Comparison of ENCODE assay signal across 22 cellular contexts in the genomic region with DNA sequence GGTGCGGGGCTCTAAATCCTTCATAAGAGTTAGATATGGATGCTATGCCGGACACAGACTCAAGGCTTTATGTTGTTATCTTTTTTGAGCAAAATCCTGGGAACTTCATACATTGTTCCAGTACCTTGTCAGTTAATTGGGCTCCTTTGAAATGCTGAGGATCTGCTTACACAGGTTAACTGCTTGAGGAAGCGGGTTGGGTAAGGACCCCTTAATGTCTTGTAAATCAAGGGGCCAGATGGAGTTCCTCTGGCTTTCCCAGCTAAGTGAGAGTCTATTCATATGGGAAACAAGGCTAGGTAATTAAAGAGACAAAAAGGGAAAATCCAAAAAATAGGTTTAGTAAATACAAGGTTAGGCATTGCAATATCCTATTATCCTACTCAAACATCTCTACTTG.
DNase-seq lines count a peak whose midpoint lies in the region; ATAC-seq and TF ChIP-seq lines count a peak whose summit lies in the region.
"Had no signal": no experiment of that assay in that cellular context is flagged by ENCODE, and none has a peak within 500 bp of the region (broad histone marks: within the 10 kb centered on the region; RNA-seq: fewer than 3 reads in every experiment).

No MANE protein-coding gene starts in this region.

- H3K4me1 Mint-ChIP-seq in WTC11 (peaks cover 28% of the 10 kb centered on the region), osteocyte (ENCODE audit: unreplicated experiment) (peaks cover 3% of the 10 kb centered on the region)

- H3K27ac Mint-ChIP-seq in WTC11 (no peak overlapping the region; the same call in 1 of the 2 replicates), osteocyte (ENCODE audit: unreplicated experiment) (no peak overlapping the region)
- H3K27ac Mint-ChIP-seq: CD4-positive, alpha-beta memory T cell had no signal

- no peaks in the 10 kb centered on the region for H3K36me3 ChIP-seq in HAP-1 (replicated peaks)
- H3K36me3 ChIP-seq in iPS-18a (ENCODE audit: control insufficient read depth, low read depth, low read length), result no peaks in the 10 kb centered on the region
- H3K36me3 ChIP-seq: BLaER1 had no signal

- H3K27me3 ChIP-seq in HAP-1 (ENCODE audit: low read depth) (no peaks in the 10 kb centered on the region), iPS-18a (ENCODE audit: control insufficient read depth, insufficient read depth, low read length) (peaks cover 87% of the 10 kb centered on the region)
- H3K27me3 ChIP-seq: BLaER1 had no signal

- H3K9me3 Mint-ChIP-seq in WTC11 (peaks cover 7% of the 10 kb centered on the region), osteocyte (ENCODE audit: unreplicated experiment) (no peaks in the 10 kb centered on the region)
- H3K9me3 Mint-ChIP-seq: CD4-positive, alpha-beta memory T cell had no signal

- H3K4me3 ChIP-seq in HAP-1 (no peak overlapping the region), iPS-18a (ENCODE audit: low read length) (peak overlapping the region; percentile 49)
- H3K4me3 ChIP-seq: A549, BLaER1, GM12878 had no signal

- TF ChIP-seq CTCF in WTC11 (IDR thresholded peaks at IDR 0.05) (no peak), osteocyte (IDR thresholded peaks at IDR 0.05) (no peak)

- H3K27ac ChIP-seq in iPS-18a (ENCODE audit: low read length), result no peak overlapping the region
- H3K27ac ChIP-seq: A549, BLaER1, HL-60, RWPE1 had no signal

- ATAC-seq in WTC11 (peak; percentile 36), GM21723 (IDR thresholded peaks at IDR 0.05; ENCODE audit: unreplicated experiment) (no peak)
- ATAC-seq: A549, GM12878, PC-3, SK-N-SH treated with all-trans-retinoic acid at 6 μM for 48 hours had no signal

- POLR2A ChIA-PET in WTC11 (lab: Charles Lee), result interaction anchor here (0.6 to 3.1 kb wide), 5 partner anchors 15 to 1582 kb away, joined by 3 to 16 read pairs (median 3); a partner anchor contains a TSS

- in situ Hi-C loops in HAP-1 (cut with MboI; ENCODE audit: low sequenced_read_pairs), result no loop called here

- H3K36me3 Mint-ChIP-seq in WTC11 (peaks cover 10% of the 10 kb centered on the region), osteocyte (ENCODE audit: unreplicated experiment) (no peaks in the 10 kb centered on the region)
- H3K36me3 Mint-ChIP-seq: CD4-positive, alpha-beta memory T cell had no signal

- H3K9me3 ChIP-seq in HAP-1, result 0 out of 2 replicates have a peak, but pooled peaks cover 2% of the 10 kb centered on the region
- no peaks in the 10 kb centered on the region for H3K9me3 ChIP-seq in iPS-18a (ENCODE audit: control insufficient read depth, low read depth, low read length)
- H3K9me3 ChIP-seq: A549, BLaER1 had no signal

- H3K9ac ChIP-seq in iPS-18a (ENCODE audit: low read length), result no peak overlapping the region
- H3K9ac ChIP-seq: BLaER1 had no signal

- H3K4me1 ChIP-seq in HAP-1 (peaks cover 8% of the 10 kb centered on the region), iPS-18a (ENCODE audit: control insufficient read depth, low read depth, low read length) (peaks cover 19% of the 10 kb centered on the region)

- H3K27me3 Mint-ChIP-seq in WTC11 (ENCODE audit: low read depth) (peaks cover 100% of the 10 kb centered on the region), osteocyte (ENCODE audit: unreplicated experiment) (peaks cover 27% of the 10 kb centered on the region)

- H3K4me3 Mint-ChIP-seq in WTC11, result peak overlapping the region; percentile 59
- H3K4me3 Mint-ChIP-seq in osteocyte (ENCODE audit: unreplicated experiment), result no peak overlapping the region
- H3K4me3 Mint-ChIP-seq: CD4-positive, alpha-beta memory T cell had no signal

- DNase-seq in HAP-1 (ENCODE audit: low spot score in 2 of 2), result peak; percentile 26 to 50
- DNase-seq in WTC11 (ENCODE audit: low spot score), result no peak
- DNase-seq in osteocyte (ENCODE audit: extremely low spot score, unreplicated experiment), result peak; percentile 6
- no peak for DNase-seq in pons (ENCODE audit: low spot score)
- no peak for DNase-seq in NOMO-1 treated with DMSO at 0.1 percent for 48 hours (lab: John Stamatoyannopoulos, UW; ENCODE audit: unreplicated experiment)
- DNase-seq: CD4-positive, alpha-beta memory T cell; DMS153; NCI-H1105 treated with DMSO at 0.1 percent for 48 hours; NCI-H1694 treated with DMSO at 0.1 percent for 48 hours; NCI-H2107; NCI-H510A; NCI-H748 treated with DMSO at 0.1 percent for 48 hours; PC-3; SIG-M5 had no signal

- CTCF ChIA-PET in WTC11 (lab: Charles Lee), result interaction anchor here (0.8 to 5.6 kb wide), 10 partner anchors 11 to 593 kb away, joined by 3 to 57 read pairs (median 14); no protein-coding TSS in a partner anchor

TF ChIP-seq in WTC11, 78 proteins besides CTCF, POLR2A, EP300 and RAD21:
- TF ChIP-seq ZNF263 (CRISPR knock-in tag; IDR thresholded peaks at IDR 0.05; ENCODE audit: low read depth) (no peak), PRRX2 (CRISPR knock-in tag; IDR thresholded peaks at IDR 0.05) (no peak), TEAD1 (CRISPR knock-in tag; IDR thresholded peaks at IDR 0.05) (0 out of 2 replicates have a peak, but pooled peaks have one; percentile 15), FOXK1 (CRISPR knock-in tag; IDR thresholded peaks at IDR 0.05) (0 out of 2 replicates have a peak, but pooled peaks have one; percentile 48), SP1 (CRISPR knock-in tag; conservative IDR thresholded peaks at IDR 0.05) (peak; percentile 41; the same call in 1 of the 2 replicates), ETV6 (CRISPR knock-in tag; IDR thresholded peaks at IDR 0.05) (0 out of 2 replicates have a peak, but pooled peaks have one; percentile 25)

Comparison
In these comparisons a context has a peak if more than half of its experiments do, and no peak if none do; other contexts are left out.
1. DNase-seq: peak in HAP-1 (2 of 2) and osteocyte (single experiment); none in WTC11 (single experiment), pons (single experiment) and NOMO-1 treated with DMSO at 0.1 percent for 48 hours (single experiment).